ENCODE assay signal across 21 cellular contexts in genomic region chr3:37608061-37608702, GRCh38.
DNase-seq lines count a peak whose midpoint lies in the region; ATAC-seq and TF ChIP-seq lines count a peak whose summit lies in the region.
"Had no signal": no experiment of that assay in that cellular context is flagged by ENCODE, and none has a peak within 500 bp of the region (broad histone marks: within the 10 kb centered on the region; RNA-seq: fewer than 3 reads in every experiment).

No MANE protein-coding gene starts in this region.

- TF ChIP-seq CTCF in mammary epithelial cell (conservative IDR thresholded peaks at IDR 0.05 in 1 of 2, IDR thresholded peaks at IDR 0.05 in 1 of 2; ENCODE audit: extremely low read depth in 1 of 2, insufficient read depth in 1 of 2, low read depth in 1 of 2, low read length in 2 of 2) = no peak

- no peak overlapping the region for H3K4me3 ChIP-seq in mammary epithelial cell (replicated peaks in 1 of 3; ENCODE audit: insufficient read depth in 1 of 3, low read depth in 2 of 3, low read length in 3 of 3)
- H3K4me3 ChIP-seq: gastrocnemius medialis, GM23338, neural progenitor cell had no signal

- no peaks in the 10 kb centered on the region for H3K79me2 ChIP-seq in mammary epithelial cell (ENCODE audit: insufficient read depth, low read length)

- H3K27ac ChIP-seq in mammary epithelial cell (ENCODE audit: insufficient read depth, low read depth, low read length) = no peak overlapping the region
- H3K27ac ChIP-seq: gastrocnemius medialis, neural progenitor cell had no signal

- H4K20me1 ChIP-seq in mammary epithelial cell (ENCODE audit: insufficient read depth, low read length) = no peaks in the 10 kb centered on the region

- ATAC-seq in HG03139 (IDR thresholded peaks at IDR 0.05; ENCODE audit: unreplicated experiment) = no peak
- no peak for ATAC-seq in GM21367 (IDR thresholded peaks at IDR 0.05; ENCODE audit: unreplicated experiment)
- ATAC-seq: gastrocnemius medialis, GM23338, sciatic nerve had no signal

- BruUV-seq in mammary epithelial cell (replicated peaks; lab: Mats Ljungman, UMichigan) = no TSS peak

- intact Hi-C loops in mammary epithelial cell (cut with micrococcal nuclease) = no loop called here

- no peaks in the 10 kb centered on the region for H3K36me3 ChIP-seq in mammary epithelial cell (ENCODE audit: insufficient read depth, low read length)
- H3K36me3 ChIP-seq: gastrocnemius medialis, neural progenitor cell had no signal

- no peaks in the 10 kb centered on the region for H3K9me3 ChIP-seq in mammary epithelial cell (replicated peaks; ENCODE audit: insufficient read depth, low read length)
- H3K9me3 ChIP-seq: gastrocnemius medialis had no signal

- no peak overlapping the region for H2AFZ ChIP-seq in mammary epithelial cell (ENCODE audit: low read depth, low read length)
- H2AFZ ChIP-seq: GM23338, neural progenitor cell had no signal

- no peak overlapping the region for H3K4me2 ChIP-seq in mammary epithelial cell (ENCODE audit: insufficient read depth, low read depth, low read length)
- H3K4me2 ChIP-seq: GM23338, neural progenitor cell had no signal

- peak; percentile 8 for DNase-seq in NCI-H2171 treated with DMSO at 0.1 percent for 48 hours (lab: John Stamatoyannopoulos, UW)
- no peak for DNase-seq in NCI-H2171 (lab: John Stamatoyannopoulos, UW)
- peak; percentile 60 for DNase-seq in mammary epithelial cell
- peak; percentile 45 for DNase-seq in kidney glomerular epithelial cell (lab: John Stamatoyannopoulos, UW)
- no peak for DNase-seq in activated CD4-positive, CD25-positive, alpha-beta regulatory T cell treated with anti-CD3 and anti-CD28 coated beads, Interleukin-2, amount 50 U/mL, for 72 hours
- DNase-seq in cortex of kidney (lab: John Stamatoyannopoulos, UW) = no peak
- DNase-seq: 8988T; activated CD4-positive, alpha-beta T cell treated with anti-CD3 and anti-CD28 coated beads, Interleukin-2, amount 10 ng/mL, durations not matched to agents 24 days and 14 days; activated naive CD4-positive, alpha-beta T cell treated with Interleukin-2 at 50 U/mL for 16 hours; CD4-positive, alpha-beta T cell; effector CD4-positive, alpha-beta T cell; EL; gastrocnemius medialis; NCI-H1092; SHP77; stimulated activated CD4-positive, alpha-beta T cell treated with anti-CD3 and anti-CD28 coated beads, Interleukin-4, amount 100 ng/mL, for 24 hours had no signal

- no peaks in the 10 kb centered on the region for H3K27me3 ChIP-seq in mammary epithelial cell (ENCODE audit: insufficient read depth, low read length)
- H3K27me3 ChIP-seq: gastrocnemius medialis, neural progenitor cell had no signal

- CTCF ChIA-PET in mammary epithelial cell (lab: Charles Lee; ENCODE audit: low non-redundant PET) = no interaction called here

- 86% methylated on average over 3 of the region's 3 CpGs for WGBS in mammary epithelial cell (ENCODE audit: low coverage, missing lambda C conversion rate)

- in situ Hi-C loops in mammary epithelial cell (cut with MboI; ENCODE audit: low sequenced_read_pairs in 2 of 2) = no loop called here

- dilution Hi-C loops in mammary epithelial cell (cut with HindIII; ENCODE audit: low sequenced_read_pairs) = no loop called here

- H3K9ac ChIP-seq in mammary epithelial cell (ENCODE audit: insufficient read depth, low read length) = no peak overlapping the region
- H3K9ac ChIP-seq: neural progenitor cell had no signal

- no peaks in the 10 kb centered on the region for H3K4me1 ChIP-seq in mammary epithelial cell (ENCODE audit: insufficient read depth, low read length)
- H3K4me1 ChIP-seq: gastrocnemius medialis, neural progenitor cell had no signal

Comparison
In these comparisons a context has a peak if more than half of its experiments do, and no peak if none do; other contexts are left out.
1. DNase-seq: peak in NCI-H2171 treated with DMSO at 0.1 percent for 48 hours (single experiment), mammary epithelial cell (single experiment) and kidney glomerular epithelial cell (single experiment); none in NCI-H2171 (single experiment), activated CD4-positive, CD25-positive, alpha-beta regulatory T cell treated with anti-CD3 and anti-CD28 coated beads, Interleukin-2, amount 50 U/mL, for 72 hours (single experiment) and cortex of kidney (single experiment).